In genomic region chr4:1939664-1940509, GRCh38 we compare ENCODE assay signal across 9 cellular contexts.
DNase-seq lines count a peak whose midpoint lies in the region; ATAC-seq and TF ChIP-seq lines count a peak whose summit lies in the region.
"Had no signal": no experiment of that assay in that cellular context is flagged by ENCODE, and none has a peak within 500 bp of the region (broad histone marks: within the 10 kb centered on the region; RNA-seq: fewer than 3 reads in every experiment).

No MANE protein-coding gene starts in this region.

- no peaks in the 10 kb centered on the region for H3K4me1 Mint-ChIP-seq in stimulated activated naive CD8-positive, alpha-beta T cell treated with anti-CD3 and anti-CD28 coated beads, Interleukin-15, amount 100 ng/mL, for 72 hours

- peaks cover 7% of the 10 kb centered on the region for H3K4me1 ChIP-seq in psoas muscle
- H3K4me1 ChIP-seq: transverse colon had no signal

- ATAC-seq in psoas muscle, result peak; percentile 36 to 91 (median 69)
- no peak for ATAC-seq in stimulated activated naive CD8-positive, alpha-beta T cell treated with anti-CD3 and anti-CD28 coated beads, Interleukin-15, amount 100 ng/mL, for 72 hours

- no peak for TF ChIP-seq CTCF in fibroblast of mammary gland (conservative IDR thresholded peaks at IDR 0.05; ENCODE audit: control insufficient read depth, insufficient read depth, low read depth, low read length)
- no peak for TF ChIP-seq CTCF in psoas muscle (IDR thresholded peaks at IDR 0.05)

- DNase-seq in HEK293T (ENCODE audit: extremely low spot score), result no peak
- peak; percentile 78 for DNase-seq in RPMI7951 (ENCODE audit: low read depth)
- DNase-seq in fibroblast of mammary gland (ENCODE audit: low read depth), result peak; percentile 94
- DNase-seq in psoas muscle, result no peak
- DNase-seq in stimulated activated naive CD8-positive, alpha-beta T cell treated with anti-CD3 and anti-CD28 coated beads, Interleukin-15, amount 100 ng/mL, for 72 hours, result no peak
- no peak for DNase-seq in pons (ENCODE audit: low spot score)
- DNase-seq in stimulated activated CD4-positive, alpha-beta T cell treated with anti-CD3 and anti-CD28 coated beads, Interleukin-4, amount 100 ng/mL, for 4 hours, result no peak
- DNase-seq: small intestine, transverse colon had no signal

- no peaks in the 10 kb centered on the region for H3K27me3 ChIP-seq in psoas muscle (ENCODE audit: insufficient read depth in 3 of 3, low read length in 2 of 3)
- H3K27me3 ChIP-seq: transverse colon had no signal

- H3K9me3 ChIP-seq in psoas muscle, result no peaks in the 10 kb centered on the region
- H3K9me3 ChIP-seq: transverse colon had no signal

- no peaks in the 10 kb centered on the region for H3K9me3 Mint-ChIP-seq in stimulated activated naive CD8-positive, alpha-beta T cell treated with anti-CD3 and anti-CD28 coated beads, Interleukin-15, amount 100 ng/mL, for 72 hours

- CTCF ChIA-PET in HEK293T (lab: Yijun Ruan, JAX), result interaction anchor here (0.7 kb wide), 1 partner anchor 421 kb away, joined by 3 read pairs; no protein-coding TSS in a partner anchor

- H3K4me3 ChIP-seq in fibroblast of mammary gland (ENCODE audit: control insufficient read depth, low read depth, low read length) (peak overlapping the region; percentile 6), psoas muscle (no peak overlapping the region)
- H3K4me3 ChIP-seq: transverse colon had no signal

- no peak overlapping the region for H3K27ac Mint-ChIP-seq in stimulated activated naive CD8-positive, alpha-beta T cell treated with anti-CD3 and anti-CD28 coated beads, Interleukin-15, amount 100 ng/mL, for 72 hours

- 72 to 80% (median 73%) methylated on average over 11 of the region's 11 CpGs for WGBS in psoas muscle, 3 donors

- no peaks in the 10 kb centered on the region for H3K27me3 Mint-ChIP-seq in stimulated activated naive CD8-positive, alpha-beta T cell treated with anti-CD3 and anti-CD28 coated beads, Interleukin-15, amount 100 ng/mL, for 72 hours

- H3K27ac ChIP-seq in psoas muscle, result no peak overlapping the region
- H3K27ac ChIP-seq: transverse colon had no signal

- peaks cover 5 to 40% of the 10 kb centered on the region in 2 donors for H3K36me3 ChIP-seq in psoas muscle (ENCODE audit: insufficient read depth in 1 of 2, low read depth in 1 of 2)

- intact Hi-C loops in psoas muscle (cut with DNase I), result no loop called here

- no peak overlapping the region for H3K4me3 Mint-ChIP-seq in stimulated activated naive CD8-positive, alpha-beta T cell treated with anti-CD3 and anti-CD28 coated beads, Interleukin-15, amount 100 ng/mL, for 72 hours

- POLR2A ChIA-PET in HEK293T (lab: Yijun Ruan, JAX), result no interaction called here

TF ChIP-seq in HEK293T, 16 proteins besides CTCF, POLR2A, EP300 and RAD21:
- 0 out of 2 replicates have a peak, but pooled peaks have one; percentile 13 for TF ChIP-seq PKNOX1 (IDR thresholded peaks at IDR 0.05)
- TF ChIP-seq CTBP1 (IDR thresholded peaks at IDR 0.05; ENCODE audit: borderline replicate concordance), result no peak

Comparison
In these comparisons a context has a peak if more than half of its experiments do, and no peak if none do; other contexts are left out.
1. DNase-seq: peak in RPMI7951 (single experiment) and fibroblast of mammary gland (single experiment); none in HEK293T (single experiment), psoas muscle (0 of 2), stimulated activated naive CD8-positive, alpha-beta T cell treated with anti-CD3 and anti-CD28 coated beads, Interleukin-15, amount 100 ng/mL, for 72 hours (0 of 2), pons (single experiment) and stimulated activated CD4-positive, alpha-beta T cell treated with anti-CD3 and anti-CD28 coated beads, Interleukin-4, amount 100 ng/mL, for 4 hours (0 of 2).